In the genomic region with DNA sequence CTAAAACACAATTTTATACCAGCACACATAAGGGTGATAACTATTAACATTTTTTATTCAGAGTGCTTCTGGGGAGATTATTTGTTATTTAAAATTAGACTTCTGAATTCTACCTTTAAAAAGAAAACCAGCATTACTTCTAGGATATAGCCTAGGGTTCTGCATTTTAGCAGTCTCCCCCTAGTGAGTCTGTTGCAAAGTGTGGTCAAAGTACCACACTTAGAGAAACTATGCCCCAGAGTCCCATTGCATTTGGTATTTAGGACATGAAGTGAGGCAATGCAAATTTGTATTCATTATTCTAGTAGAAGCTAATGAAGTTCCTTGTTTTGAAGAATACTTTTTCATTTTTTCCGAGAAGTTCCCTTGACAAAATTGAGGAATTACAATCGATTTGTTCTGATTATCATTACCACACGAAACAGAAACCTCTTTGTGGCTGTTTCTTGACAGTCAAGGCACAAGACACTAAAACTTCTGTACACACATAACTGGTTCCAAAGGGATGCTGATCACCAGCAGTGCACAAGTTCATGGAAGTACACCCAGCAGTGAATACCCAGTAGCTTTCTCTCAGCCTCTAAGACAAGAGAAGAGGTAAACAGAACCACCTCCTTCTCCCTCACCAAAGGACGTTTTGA, we compare ENCODE assay signal across 1 cellular context.
TF ChIP-seq lines count a peak whose summit lies in the region.

No MANE protein-coding gene starts in this region.

TF ChIP-seq in GM23338, 12 proteins besides CTCF, POLR2A, EP300 and RAD21:
- TF ChIP-seq EZH2phosphoT487 (IDR thresholded peaks at IDR 0.05; ENCODE audit: unreplicated experiment) (no peak), CREB1 (CRISPR knock-in tag; IDR thresholded peaks at IDR 0.05; ENCODE audit: low read depth) (no peak), POLR2AphosphoS5 (IDR thresholded peaks at IDR 0.05; ENCODE audit: low read depth) (no peak), EZH2 (IDR thresholded peaks at IDR 0.05; ENCODE audit: low read depth, unreplicated experiment) (no peak)
TF ChIP-seq in GM23338: peak in this region for 0.
